In the genomic region with DNA sequence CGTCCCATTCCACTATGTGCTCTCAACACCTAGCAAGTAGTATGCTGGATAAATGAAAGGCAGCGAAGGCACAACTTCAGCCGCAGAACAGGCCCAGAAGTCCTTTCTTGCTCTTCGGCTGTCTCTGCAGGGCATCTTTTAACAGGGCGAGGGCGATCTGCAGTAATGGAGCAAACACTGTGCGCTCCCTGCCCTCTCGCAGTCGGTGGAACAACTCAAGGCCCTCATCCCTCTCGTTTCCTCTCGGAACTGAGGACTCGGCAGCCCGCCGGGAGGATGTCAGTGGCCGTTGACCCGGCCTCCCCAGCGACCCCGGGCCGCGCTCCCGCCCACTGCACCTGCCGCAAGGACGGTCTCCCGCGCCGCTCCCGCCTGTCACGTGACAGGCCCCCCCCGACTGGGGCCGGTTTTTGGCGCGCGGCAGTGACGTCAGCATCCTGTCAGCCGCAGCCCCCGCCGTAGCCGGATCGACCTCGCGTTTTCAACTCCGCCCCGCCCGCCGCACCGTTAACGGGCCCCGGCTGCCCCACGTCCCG, we compare ENCODE assay signal across 1 cellular context.
TF ChIP-seq lines count a peak whose summit lies in the region.

No MANE protein-coding gene starts in this region.

TF ChIP-seq in HepG2, 621 proteins besides CTCF, POLR2A, EP300 and RAD21 (continued from another document and continues in another):
- TF ChIP-seq ZHX1 (CRISPR knock-in tag; IDR thresholded peaks at IDR 0.05; ENCODE audit: low read depth) (peak; percentile 52; the same call in 1 of the 2 replicates), NCOA5 (CRISPR knock-in tag; IDR thresholded peaks at IDR 0.05) (no peak), ZFP62 (CRISPR knock-in tag; IDR thresholded peaks at IDR 0.05) (no peak), IRX3 (CRISPR knock-in tag; IDR thresholded peaks at IDR 0.05; ENCODE audit: borderline replicate concordance, low read depth) (peak; percentile 67; the same call in 1 of the 2 replicates), ZNF780A (CRISPR knock-in tag; IDR thresholded peaks at IDR 0.05) (peak; percentile 79; the same call in 1 of the 2 replicates), ZBTB3 (CRISPR knock-in tag; IDR thresholded peaks at IDR 0.05; ENCODE audit: borderline replicate concordance, low read depth) (peak; percentile 92), MED13 (CRISPR knock-in tag; IDR thresholded peaks at IDR 0.05) (no peak), ZNF879 (CRISPR knock-in tag; IDR thresholded peaks at IDR 0.05) (no peak), IRF2 (CRISPR knock-in tag; IDR thresholded peaks at IDR 0.05) (peak; percentile 89), ZNF775 (CRISPR knock-in tag; IDR thresholded peaks at IDR 0.05; ENCODE audit: borderline replicate concordance) (no peak), HNF4G (IDR thresholded peaks at IDR 0.05; ENCODE audit: borderline replicate concordance, low read depth, low read length) (no peak; the same call in 1 of the 2 replicates), HNF4G (CRISPR knock-in tag; IDR thresholded peaks at IDR 0.05; ENCODE audit: borderline replicate concordance, low read depth) (peak; percentile 64; the same call in 1 of the 2 replicates), ZBTB20 (CRISPR knock-in tag; IDR thresholded peaks at IDR 0.05; ENCODE audit: borderline replicate concordance, low read depth) (peak; percentile 78; the same call in 1 of the 2 replicates), RXRB (CRISPR knock-in tag; IDR thresholded peaks at IDR 0.05; ENCODE audit: borderline replicate concordance) (peak; percentile 88), RORA (CRISPR knock-in tag; IDR thresholded peaks at IDR 0.05) (no peak), SNAI1 (CRISPR knock-in tag; IDR thresholded peaks at IDR 0.05; ENCODE audit: borderline replicate concordance) (peak; percentile 97), KMT2A (CRISPR knock-in tag; IDR thresholded peaks at IDR 0.05) (peak; percentile 93), POGZ (CRISPR knock-in tag; IDR thresholded peaks at IDR 0.05) (peak; percentile 96), GRHL1 (CRISPR knock-in tag; conservative IDR thresholded peaks at IDR 0.05) (no peak), SKIL (CRISPR knock-in tag; IDR thresholded peaks at IDR 0.05; ENCODE audit: borderline replicate concordance) (peak; percentile 81), ZNF10 (CRISPR knock-in tag; IDR thresholded peaks at IDR 0.05; ENCODE audit: borderline replicate concordance, low read depth) (no peak), NR2C2 (CRISPR knock-in tag; IDR thresholded peaks at IDR 0.05; ENCODE audit: borderline replicate concordance) (peak; percentile 91), NCOR1 (IDR thresholded peaks at IDR 0.05; ENCODE audit: borderline replicate concordance, low read length) (no peak), MIER3 (CRISPR knock-in tag; IDR thresholded peaks at IDR 0.05; ENCODE audit: borderline replicate concordance) (0 out of 2 replicates have a peak, but pooled peaks have one; percentile 84), DR1 (CRISPR knock-in tag; IDR thresholded peaks at IDR 0.05) (peak; percentile 70; the same call in 1 of the 2 replicates), HOXA3 (CRISPR knock-in tag; IDR thresholded peaks at IDR 0.05) (peak; percentile 97), ZNF558 (CRISPR knock-in tag; IDR thresholded peaks at IDR 0.05; ENCODE audit: borderline replicate concordance) (no peak), EED (CRISPR knock-in tag; IDR thresholded peaks at IDR 0.05) (peak; percentile 57; the same call in 1 of the 2 replicates), ZKSCAN8 (CRISPR knock-in tag; IDR thresholded peaks at IDR 0.05; ENCODE audit: borderline replicate concordance) (peak; percentile 58; the same call in 1 of the 2 replicates), MXD4 (CRISPR knock-in tag; IDR thresholded peaks at IDR 0.05) (peak; percentile 21; the same call in 1 of the 2 replicates), MTF2 (CRISPR knock-in tag; IDR thresholded peaks at IDR 0.05; ENCODE audit: borderline replicate concordance) (0 out of 2 replicates have a peak, but pooled peaks have one; percentile 49), GMEB1 (CRISPR knock-in tag; IDR thresholded peaks at IDR 0.05; ENCODE audit: borderline replicate concordance) (peak; percentile 87), ARNT (IDR thresholded peaks at IDR 0.05) (no peak), ZNF251 (CRISPR knock-in tag; IDR thresholded peaks at IDR 0.05) (no peak; the same call in 1 of the 2 replicates), POLR2G (IDR thresholded peaks at IDR 0.05; ENCODE audit: low read depth, low read length) (peak; percentile 83), ZNF225 (CRISPR knock-in tag; IDR thresholded peaks at IDR 0.05) (0 out of 2 replicates have a peak, but pooled peaks have one; percentile 77), ZNF841 (CRISPR knock-in tag; IDR thresholded peaks at IDR 0.05; ENCODE audit: borderline replicate concordance) (no peak), ZZZ3 (CRISPR knock-in tag; IDR thresholded peaks at IDR 0.05; ENCODE audit: borderline replicate concordance) (peak; percentile 72; the same call in 1 of the 2 replicates), U2AF1 (optimal IDR thresholded peaks at IDR 0.05; ENCODE audit: low read depth, low read length) (no peak), ZKSCAN1 (IDR thresholded peaks at IDR 0.05; ENCODE audit: low read length) (no peak), ZFP37 (CRISPR knock-in tag; IDR thresholded peaks at IDR 0.05; ENCODE audit: borderline replicate concordance) (no peak), CBX5 (CRISPR knock-in tag; IDR thresholded peaks at IDR 0.05; ENCODE audit: borderline replicate concordance) (peak; percentile 61; the same call in 1 of the 2 replicates), ZNF333 (CRISPR knock-in tag; IDR thresholded peaks at IDR 0.05; ENCODE audit: borderline replicate concordance) (peak; percentile 85; the same call in 1 of the 2 replicates), CEBPB (IDR thresholded peaks at IDR 0.05; ENCODE audit: borderline replicate concordance, low read depth, low read length) (no peak), HMG20B (CRISPR knock-in tag; conservative IDR thresholded peaks at IDR 0.05) (no peak), JDP2 (CRISPR knock-in tag; IDR thresholded peaks at IDR 0.05; ENCODE audit: borderline replicate concordance) (no peak; the same call in 1 of the 2 replicates)
- TF ChIP-seq, protein P1, sequence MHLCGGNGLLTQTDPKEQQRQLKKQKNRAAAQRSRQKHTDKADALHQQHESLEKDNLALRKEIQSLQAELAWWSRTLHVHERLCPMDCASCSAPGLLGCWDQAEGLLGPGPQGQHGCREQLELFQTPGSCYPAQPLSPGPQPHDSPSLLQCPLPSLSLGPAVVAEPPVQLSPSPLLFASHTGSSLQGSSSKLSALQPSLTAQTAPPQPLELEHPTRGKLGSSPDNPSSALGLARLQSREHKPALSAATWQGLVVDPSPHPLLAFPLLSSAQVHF (CRISPR knock-in tag; IDR thresholded peaks at IDR 0.05), result no peak
- TF ChIP-seq, protein P2, sequence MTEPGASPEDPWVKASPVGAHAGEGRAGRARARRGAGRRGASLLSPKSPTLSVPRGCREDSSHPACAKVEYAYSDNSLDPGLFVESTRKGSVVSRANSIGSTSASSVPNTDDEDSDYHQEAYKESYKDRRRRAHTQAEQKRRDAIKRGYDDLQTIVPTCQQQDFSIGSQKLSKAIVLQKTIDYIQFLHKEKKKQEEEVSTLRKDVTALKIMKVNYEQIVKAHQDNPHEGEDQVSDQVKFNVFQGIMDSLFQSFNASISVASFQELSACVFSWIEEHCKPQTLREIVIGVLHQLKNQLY (CRISPR knock-in tag; IDR thresholded peaks at IDR 0.05), result peak; percentile 79; the same call in 1 of the 2 replicates
- TF ChIP-seq, protein P3, sequence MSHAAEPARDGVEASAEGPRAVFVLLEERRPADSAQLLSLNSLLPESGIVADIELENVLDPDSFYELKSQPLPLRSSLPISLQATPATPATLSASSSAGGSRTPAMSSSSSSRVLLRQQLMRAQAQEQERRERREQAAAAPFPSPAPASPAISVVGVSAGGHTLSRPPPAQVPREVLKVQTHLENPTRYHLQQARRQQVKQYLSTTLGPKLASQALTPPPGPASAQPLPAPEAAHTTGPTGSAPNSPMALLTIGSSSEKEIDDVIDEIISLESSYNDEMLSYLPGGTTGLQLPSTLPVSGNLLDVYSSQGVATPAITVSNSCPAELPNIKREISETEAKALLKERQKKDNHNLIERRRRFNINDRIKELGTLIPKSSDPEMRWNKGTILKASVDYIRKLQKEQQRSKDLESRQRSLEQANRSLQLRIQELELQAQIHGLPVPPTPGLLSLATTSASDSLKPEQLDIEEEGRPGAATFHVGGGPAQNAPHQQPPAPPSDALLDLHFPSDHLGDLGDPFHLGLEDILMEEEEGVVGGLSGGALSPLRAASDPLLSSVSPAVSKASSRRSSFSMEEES (CRISPR knock-in tag; IDR thresholded peaks at IDR 0.05), result peak; percentile 93
- TF ChIP-seq, protein P4, sequence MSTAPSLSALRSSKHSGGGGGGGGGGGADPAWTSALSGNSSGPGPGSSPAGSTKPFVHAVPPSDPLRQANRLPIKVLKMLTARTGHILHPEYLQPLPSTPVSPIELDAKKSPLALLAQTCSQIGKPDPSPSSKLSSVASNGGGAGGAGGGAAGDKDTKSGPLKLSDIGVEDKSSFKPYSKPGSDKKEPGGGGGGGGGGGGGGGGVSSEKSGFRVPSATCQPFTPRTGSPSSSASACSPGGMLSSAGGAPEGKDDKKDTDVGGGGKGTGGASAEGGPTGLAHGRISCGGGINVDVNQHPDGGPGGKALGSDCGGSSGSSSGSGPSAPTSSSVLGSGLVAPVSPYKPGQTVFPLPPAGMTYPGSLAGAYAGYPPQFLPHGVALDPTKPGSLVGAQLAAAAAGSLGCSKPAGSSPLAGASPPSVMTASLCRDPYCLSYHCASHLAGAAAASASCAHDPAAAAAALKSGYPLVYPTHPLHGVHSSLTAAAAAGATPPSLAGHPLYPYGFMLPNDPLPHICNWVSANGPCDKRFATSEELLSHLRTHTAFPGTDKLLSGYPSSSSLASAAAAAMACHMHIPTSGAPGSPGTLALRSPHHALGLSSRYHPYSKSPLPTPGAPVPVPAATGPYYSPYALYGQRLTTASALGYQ (CRISPR knock-in tag; IDR thresholded peaks at IDR 0.05), result no peak
- TF ChIP-seq, protein P5, sequence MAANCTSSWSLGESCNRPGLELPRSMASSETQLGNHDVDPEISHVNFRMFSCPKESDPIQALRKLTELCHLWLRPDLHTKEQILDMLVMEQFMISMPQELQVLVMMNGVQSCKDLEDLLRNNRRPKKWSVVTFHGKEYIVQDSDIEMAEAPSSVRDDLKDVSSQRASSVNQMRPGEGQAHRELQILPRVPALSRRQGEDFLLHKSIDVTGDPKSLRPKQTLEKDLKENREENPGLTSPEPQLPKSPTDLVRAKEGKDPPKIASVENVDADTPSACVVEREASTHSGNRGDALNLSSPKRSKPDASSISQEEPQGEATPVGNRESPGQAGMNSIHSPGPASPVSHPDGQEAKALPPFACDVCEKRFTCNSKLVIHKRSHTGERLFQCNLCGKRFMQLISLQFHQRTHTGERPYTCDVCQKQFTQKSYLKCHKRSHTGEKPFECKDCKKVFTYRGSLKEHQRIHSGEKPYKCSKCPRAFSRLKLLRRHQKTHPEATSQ (CRISPR knock-in tag; IDR thresholded peaks at IDR 0.05; ENCODE audit: borderline replicate concordance), result peak; percentile 27; the same call in 1 of the 2 replicates
